Comparison of ENCODE assay signal across 1 cellular context in genomic region chr3:72889310-72890165, GRCh38.
TF ChIP-seq lines count a peak whose summit lies in the region.

No MANE protein-coding gene starts in this region.

TF ChIP-seq in SK-N-SH treated with all-trans-retinoic acid at 6 μM for 48 hours, 23 proteins besides CTCF, POLR2A, EP300 and RAD21 (continued from another document):
- TF ChIP-seq PATZ1 (CRISPR knock-in tag; IDR thresholded peaks at IDR 0.05; ENCODE audit: borderline replicate concordance) (no peak), ZC3H10 (CRISPR knock-in tag; IDR thresholded peaks at IDR 0.05) (no peak), ZFP30 (CRISPR knock-in tag; IDR thresholded peaks at IDR 0.05) (no peak), TCF4 (CRISPR knock-in tag; IDR thresholded peaks at IDR 0.05; ENCODE audit: borderline replicate concordance) (no peak), PPARA (CRISPR knock-in tag; IDR thresholded peaks at IDR 0.05; ENCODE audit: borderline replicate concordance) (no peak), ZNF565 (CRISPR knock-in tag; conservative IDR thresholded peaks at IDR 0.05; ENCODE audit: low read depth) (no peak), RARB (CRISPR knock-in tag; IDR thresholded peaks at IDR 0.05) (no peak), ZNF8 (CRISPR knock-in tag; IDR thresholded peaks at IDR 0.05) (no peak), CSDC2 (CRISPR knock-in tag; IDR thresholded peaks at IDR 0.05) (no peak), TOX (CRISPR knock-in tag; IDR thresholded peaks at IDR 0.05; ENCODE audit: borderline replicate concordance) (no peak)
- TF ChIP-seq, protein P1, sequence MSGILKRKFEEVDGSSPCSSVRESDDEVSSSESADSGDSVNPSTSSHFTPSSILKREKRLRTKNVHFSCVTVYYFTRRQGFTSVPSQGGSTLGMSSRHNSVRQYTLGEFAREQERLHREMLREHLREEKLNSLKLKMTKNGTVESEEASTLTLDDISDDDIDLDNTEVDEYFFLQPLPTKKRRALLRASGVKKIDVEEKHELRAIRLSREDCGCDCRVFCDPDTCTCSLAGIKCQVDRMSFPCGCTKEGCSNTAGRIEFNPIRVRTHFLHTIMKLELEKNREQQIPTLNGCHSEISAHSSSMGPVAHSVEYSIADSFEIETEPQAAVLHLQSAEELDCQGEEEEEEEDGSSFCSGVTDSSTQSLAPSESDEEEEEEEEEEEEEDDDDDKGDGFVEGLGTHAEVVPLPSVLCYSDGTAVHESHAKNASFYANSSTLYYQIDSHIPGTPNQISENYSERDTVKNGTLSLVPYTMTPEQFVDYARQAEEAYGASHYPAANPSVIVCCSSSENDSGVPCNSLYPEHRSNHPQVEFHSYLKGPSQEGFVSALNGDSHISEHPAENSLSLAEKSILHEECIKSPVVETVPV (CRISPR knock-in tag; IDR thresholded peaks at IDR 0.05) = no peak
